8 cellular contexts compared by ENCODE assay signal in genomic region chr19:41310031-41310831, GRCh38. TPM values are rescaled to one million over a fixed set of nuclear protein-coding genes. Genes with fewer than 3 reads are reported as not detected.
A peak's percentile ranks its signal among the peaks of the same experiment; 100 is the strongest.
DNase-seq lines count a peak whose midpoint lies in the region; ATAC-seq and TF ChIP-seq lines count a peak whose summit lies in the region.

CCDC97 (plus strand) TSS chr19:41310172; CDS start chr19:41310311, 139 bp downstream.

- TF ChIP-seq CTCF in AG04449 (IDR thresholded peaks at IDR 0.05; ENCODE audit: insufficient read depth, low read length, missing control alignments) (no peak), kidney epithelial cell (IDR thresholded peaks at IDR 0.05; ENCODE audit: insufficient read depth, low read length, poor library complexity, severe bottlenecking) (no peak)

- ATAC-seq in GM18870 (IDR thresholded peaks at IDR 0.05; ENCODE audit: unreplicated experiment) (peak; percentile 58), HG03196 (IDR thresholded peaks at IDR 0.05; ENCODE audit: unreplicated experiment) (peak; percentile 65)

- peaks cover 1% of the 10 kb centered on the region for H3K36me3 ChIP-seq in kidney epithelial cell (ENCODE audit: control insufficient read depth, insufficient read depth, low read length)

- H3K4me3 ChIP-seq in AG04449 (ENCODE audit: low read depth, low read length) (peak within 1 kb of the TSS; percentile 92), kidney epithelial cell (ENCODE audit: low read depth, low read length) (peak within 1 kb of the TSS; percentile 53)

- POLR2A ChIA-PET in AG04449 (lab: Yijun Ruan, JAX): interaction anchor here (0.7 to 2.4 kb wide), 4 partner anchors 10 to 92 kb away, joined by 3 to 9 read pairs (median 4); no protein-coding TSS in a partner anchor

- H3K27me3 ChIP-seq in kidney epithelial cell (ENCODE audit: control insufficient read depth, insufficient read depth, low read length): no peaks in the 10 kb centered on the region

- CTCF ChIA-PET in AG04449 (lab: Yijun Ruan, JAX): interaction anchor here (2.1 to 7.1 kb wide), 4 partner anchors 15 to 118 kb away, joined by 10 to 164 read pairs (median 76); no protein-coding TSS in a partner anchor

- no peak for DNase-seq in AG04449 (ENCODE audit: low read depth, low spot score)
- peak; percentile 84 to 94 for DNase-seq in NCI-H446 (lab: John Stamatoyannopoulos, UW)
- DNase-seq in activated CD4-positive, alpha-beta T cell treated with anti-CD3 and anti-CD28 coated beads for 1 hour: peak; percentile 85
- DNase-seq in cerebellar cortex (ENCODE audit: low spot score): peak; percentile 90
- DNase-seq in kidney epithelial cell (ENCODE audit: low read depth): no peak
- DNase-seq in stimulated activated CD4-positive, alpha-beta T cell treated with anti-CD3 and anti-CD28 coated beads, Interleukin-1b, Interleukin-23, amount 100 ng/mL, for 1 hour (ENCODE audit: low read depth in 2 of 2): peak; percentile 72 to 80

RNA-seq across cellular contexts. Expression of gene CCDC97, which starts in this region (rescaled TPM):
- 14.8 and 17.3 TPM in 2 replicates for total RNA-seq in kidney epithelial cell

Comparison
In these comparisons a context has a peak if more than half of its experiments do, and no peak if none do; other contexts are left out.
1. DNase-seq: peak in NCI-H446 (2 of 2), activated CD4-positive, alpha-beta T cell treated with anti-CD3 and anti-CD28 coated beads for 1 hour (single experiment), cerebellar cortex (single experiment) and stimulated activated CD4-positive, alpha-beta T cell treated with anti-CD3 and anti-CD28 coated beads, Interleukin-1b, Interleukin-23, amount 100 ng/mL, for 1 hour (2 of 2); none in AG04449 (single experiment) and kidney epithelial cell (single experiment).